In genomic region chr5:170333161-170333909, GRCh38 we compare ENCODE assay signal across 8 cellular contexts. TPM values are rescaled to one million over a fixed set of nuclear protein-coding genes. Genes with fewer than 3 reads are reported as not detected.
DNase-seq lines count a peak whose midpoint lies in the region; ATAC-seq and TF ChIP-seq lines count a peak whose summit lies in the region.

No MANE protein-coding gene starts in this region.

- TF ChIP-seq CTCF in MCF 10A (IDR thresholded peaks at IDR 0.05; ENCODE audit: unreplicated experiment), result no peak

- H3K36me3 Mint-ChIP-seq in T-helper 2 cell treated with Interferon-gamma antibody and Interleukin-4, amounts not matched to agents 5 μg/mL and 100 μg/mL, for 36 hours (ENCODE audit: low read depth), result no peaks in the 10 kb centered on the region
- no peaks in the 10 kb centered on the region for H3K36me3 Mint-ChIP-seq in MCF 10A (ENCODE audit: insufficient read depth, unreplicated experiment)

- no peak overlapping the region for H3K4me3 Mint-ChIP-seq in T-helper 2 cell treated with Interferon-gamma antibody and Interleukin-4, amounts not matched to agents 5 μg/mL and 100 μg/mL, for 36 hours
- no peak overlapping the region for H3K4me3 Mint-ChIP-seq in MCF 10A (ENCODE audit: unreplicated experiment)

- intact Hi-C loops in MCF 10A (cut with micrococcal nuclease), result no loop called here

- H3K27ac Mint-ChIP-seq in T-helper 2 cell treated with Interferon-gamma antibody and Interleukin-4, amounts not matched to agents 5 μg/mL and 100 μg/mL, for 36 hours, result no peak overlapping the region
- no peak overlapping the region for H3K27ac Mint-ChIP-seq in MCF 10A (ENCODE audit: low read depth, unreplicated experiment)

- POLR2A ChIA-PET in MCF 10A (lab: Yijun Ruan, JAX), result interaction anchor here (0.6 to 0.7 kb wide), 2 partner anchors 9 to 10 kb away, joined by 3 read pairs; no protein-coding TSS in a partner anchor

- peak; percentile 78 for DNase-seq in T-helper 2 cell treated with Interferon-gamma antibody and Interleukin-4, amounts not matched to agents 5 μg/mL and 100 μg/mL, for 36 hours (ENCODE audit: low spot score)
- peak; percentile 34 for DNase-seq in MCF 10A (ENCODE audit: unreplicated experiment)
- peak; percentile 50 to 58 (median 57) for DNase-seq in stimulated activated CD4-positive, alpha-beta T cell treated with anti-CD3 and anti-CD28 coated beads, Interleukin-12 subunit alpha, Interleukin-12 subunit beta, amount 100 ng/mL, for 48 hours (ENCODE audit: low read depth in 2 of 3, low spot score in 1 of 3)
- DNase-seq in NCI-H1105 (lab: John Stamatoyannopoulos, UW), result no peak
- DNase-seq in HuH-7.5 (ENCODE audit: low spot score), result no peak
- DNase-seq in NCI-H128 (lab: John Stamatoyannopoulos, UW; ENCODE audit: unreplicated experiment), result no peak

- peaks cover 25% of the 10 kb centered on the region for H3K4me1 Mint-ChIP-seq in T-helper 2 cell treated with Interferon-gamma antibody and Interleukin-4, amounts not matched to agents 5 μg/mL and 100 μg/mL, for 36 hours (ENCODE audit: low read depth)
- peaks cover 19% of the 10 kb centered on the region for H3K4me1 Mint-ChIP-seq in MCF 10A (ENCODE audit: insufficient read depth, unreplicated experiment)

- no peaks in the 10 kb centered on the region for H3K27me3 Mint-ChIP-seq in T-helper 2 cell treated with Interferon-gamma antibody and Interleukin-4, amounts not matched to agents 5 μg/mL and 100 μg/mL, for 36 hours (ENCODE audit: low read depth)
- H3K27me3 Mint-ChIP-seq in MCF 10A (ENCODE audit: insufficient read depth, unreplicated experiment), result no peaks in the 10 kb centered on the region

- no peaks in the 10 kb centered on the region for H3K9me3 Mint-ChIP-seq in T-helper 2 cell treated with Interferon-gamma antibody and Interleukin-4, amounts not matched to agents 5 μg/mL and 100 μg/mL, for 36 hours
- no peaks in the 10 kb centered on the region for H3K9me3 Mint-ChIP-seq in MCF 10A (ENCODE audit: unreplicated experiment)

- CTCF ChIA-PET in MCF 10A (lab: Yijun Ruan, JAX), result interaction anchor here (0.7 to 1.9 kb wide), 4 partner anchors 14 to 300 kb away, joined by 3 to 5 read pairs (median 4); no protein-coding TSS in a partner anchor

- peak; percentile 53 for ATAC-seq in GM18868 (IDR thresholded peaks at IDR 0.05; ENCODE audit: unreplicated experiment)
- peak; percentile 60 for ATAC-seq in HG03097 (IDR thresholded peaks at IDR 0.05; ENCODE audit: low FRiP score, unreplicated experiment)

- no TSS peak for BruUV-seq in MCF 10A (replicated peaks; lab: Mats Ljungman, UMichigan)

RNA-seq across cellular contexts. Expression of gene LCP2, which starts 35.8 kb away (rescaled TPM):
- total RNA-seq in MCF 10A (2022), result not detected in 2 replicates

RNA-seq across cellular contexts. Expression of gene KCNMB1, which starts 55.8 kb away (rescaled TPM):
- total RNA-seq in MCF 10A (2022), result not detected in 2 replicates

Comparison
In these comparisons a context has a peak if more than half of its experiments do, and no peak if none do; other contexts are left out.
1. DNase-seq: peak in T-helper 2 cell treated with Interferon-gamma antibody and Interleukin-4, amounts not matched to agents 5 μg/mL and 100 μg/mL, for 36 hours (single experiment), MCF 10A (single experiment) and stimulated activated CD4-positive, alpha-beta T cell treated with anti-CD3 and anti-CD28 coated beads, Interleukin-12 subunit alpha, Interleukin-12 subunit beta, amount 100 ng/mL, for 48 hours (3 of 3); none in NCI-H1105 (single experiment), HuH-7.5 (single experiment) and NCI-H128 (single experiment).